In the genomic region with DNA sequence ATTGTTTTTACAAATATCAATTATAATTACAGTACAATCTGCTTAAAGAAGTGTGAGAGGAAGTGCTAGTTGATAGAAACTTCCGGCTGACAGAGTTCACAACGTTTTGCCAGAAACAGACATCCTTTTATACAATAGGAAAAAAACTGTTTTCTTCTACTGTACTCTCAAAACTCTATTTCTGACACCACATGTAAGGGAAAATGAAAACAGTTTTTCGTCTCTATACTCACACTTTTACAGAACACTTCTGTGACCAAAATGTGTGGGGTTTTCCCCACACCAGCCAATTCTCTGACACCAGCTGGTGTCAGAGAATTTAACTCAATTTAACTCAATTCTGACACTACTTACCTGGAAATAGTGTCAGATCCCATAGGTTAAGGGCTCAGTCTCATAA, we compare ENCODE assay signal across 9 cellular contexts. TPM values are rescaled to one million over a fixed set of nuclear protein-coding genes. Genes with fewer than 3 reads are reported as not detected.
DNase-seq lines count a peak whose midpoint lies in the region; ATAC-seq and TF ChIP-seq lines count a peak whose summit lies in the region.
"Had no signal": no experiment of that assay in that cellular context is flagged by ENCODE, and none has a peak within 500 bp of the region (broad histone marks: within the 10 kb centered on the region; RNA-seq: fewer than 3 reads in every experiment).

No MANE protein-coding gene starts in this region.

- H3K27ac Mint-ChIP-seq in naive thymus-derived CD8-positive, alpha-beta T cell: no peak overlapping the region
- H3K27ac Mint-ChIP-seq: activated naive CD8-positive, alpha-beta T cell had no signal

- no peaks in the 10 kb centered on the region for H3K27me3 Mint-ChIP-seq in naive thymus-derived CD8-positive, alpha-beta T cell
- H3K27me3 Mint-ChIP-seq: activated naive CD8-positive, alpha-beta T cell had no signal

- peak overlapping the region; percentile 55 for H3K4me2 ChIP-seq in OCI-LY7 (ENCODE audit: low read length)

- peak overlapping the region; percentile 67 for H3K27ac ChIP-seq in OCI-LY7 (ENCODE audit: low read depth, low read length, poor library complexity, severe bottlenecking)
- H3K27ac ChIP-seq in gastrocnemius medialis: no peak overlapping the region
- peak overlapping the region in 1 of 12 donors; percentile 76 for H3K27ac ChIP-seq in heart left ventricle

- no peaks in the 10 kb centered on the region for H3K9me2 ChIP-seq in OCI-LY7 (ENCODE audit: insufficient read depth, low read length)

- TF ChIP-seq CTCF in OCI-LY7 (conservative IDR thresholded peaks at IDR 0.05; ENCODE audit: low read length) (no peak), gastrocnemius medialis (IDR thresholded peaks at IDR 0.05 in 4 of 5, conservative IDR thresholded peaks at IDR 0.05 in 1 of 5) (no peak), heart left ventricle (IDR thresholded peaks at IDR 0.05) (no peak)

- TF ChIP-seq POLR2A in gastrocnemius medialis (IDR thresholded peaks at IDR 0.05) (no peak), heart left ventricle (IDR thresholded peaks at IDR 0.05) (no peak)

- H3K79me2 ChIP-seq in OCI-LY7 (ENCODE audit: insufficient read depth, low read depth, low read length): no peaks in the 10 kb centered on the region

- no peaks in the 10 kb centered on the region for H3K36me3 ChIP-seq in OCI-LY7 (ENCODE audit: insufficient read depth, low read length)
- H3K36me3 ChIP-seq in gastrocnemius medialis: no peaks in the 10 kb centered on the region
- no peaks in the 10 kb centered on the region for H3K36me3 ChIP-seq in heart left ventricle

- no peaks in the 10 kb centered on the region for H3K27me3 ChIP-seq in gastrocnemius medialis
- H3K27me3 ChIP-seq in heart left ventricle: no peaks in the 10 kb centered on the region

- no peaks in the 10 kb centered on the region for H3K9me3 Mint-ChIP-seq in naive thymus-derived CD8-positive, alpha-beta T cell

- POLR2A ChIA-PET in OCI-LY7 (lab: Charles Lee): interaction anchor here (1.3 to 1.7 kb wide), 2 partner anchors 10 to 12 kb away, joined by 3 to 4 read pairs; no protein-coding TSS in a partner anchor
- POLR2A ChIA-PET in naive thymus-derived CD8-positive, alpha-beta T cell (lab: Charles Lee): interaction anchor here (0.5 to 4.3 kb wide), 7 partner anchors 11 to 143 kb away, joined by 3 to 35 read pairs (median 4); partner anchors contain the start of gene HIF1A

- H2AFZ ChIP-seq in OCI-LY7 (ENCODE audit: low read length): peak overlapping the region; percentile 99

- peak overlapping the region; percentile 17 for H3K4me3 ChIP-seq in OCI-LY7 (ENCODE audit: low read depth, low read length, poor library complexity, severe bottlenecking)
- no peak overlapping the region for H3K4me3 ChIP-seq in gastrocnemius medialis
- no peak overlapping the region for H3K4me3 ChIP-seq in heart left ventricle

- intact Hi-C loops in OCI-LY7 (cut with micrococcal nuclease; ENCODE audit: unreplicated experiment) (no loop called here), gastrocnemius medialis (cut with DNase I; ENCODE audit: low total_unique reads) (no loop called here), heart left ventricle (cut with DNase I) (no loop called here)

- BruUV-seq in OCI-LY7 (replicated peaks; lab: Mats Ljungman, UMichigan): no TSS peak

- H3K4me3 Mint-ChIP-seq in naive thymus-derived CD8-positive, alpha-beta T cell: no peak overlapping the region
- H3K4me3 Mint-ChIP-seq: activated naive CD8-positive, alpha-beta T cell had no signal

- peaks cover 17% of the 10 kb centered on the region for H3K4me1 ChIP-seq in OCI-LY7 (ENCODE audit: insufficient read depth, low read length, poor library complexity, severe bottlenecking)
- H3K4me1 ChIP-seq in gastrocnemius medialis: no peaks in the 10 kb centered on the region
- peaks cover 0 to 26% (median 0%) of the 10 kb centered on the region in 12 donors for H3K4me1 ChIP-seq in heart left ventricle

- DNase-seq in OCI-LY7 (ENCODE audit: low spot score) (peak; percentile 51), gastrocnemius medialis (no peak), NCI-H2081 (lab: John Stamatoyannopoulos, UW) (no peak), 8988T (no peak), heart left ventricle (no peak)
- DNase-seq in naive thymus-derived CD8-positive, alpha-beta T cell: peak; percentile 8 to 85 (median 40)

- WGBS in heart left ventricle, 4 donors: 35 to 47% (median 40%) methylated on average over 3 of the region's 3 CpGs

- peak; percentile 93 for ATAC-seq in GM18867 (IDR thresholded peaks at IDR 0.05; ENCODE audit: unreplicated experiment)
- peak; percentile 84 for ATAC-seq in HG02642 (IDR thresholded peaks at IDR 0.05; ENCODE audit: poor library complexity, unreplicated experiment)
- peak; percentile 93 to 97 for ATAC-seq in naive thymus-derived CD8-positive, alpha-beta T cell
- ATAC-seq in gastrocnemius medialis: no peak
- ATAC-seq in heart left ventricle: no peak

- H3K9me3 ChIP-seq in OCI-LY7 (ENCODE audit: low read length) (no peaks in the 10 kb centered on the region), gastrocnemius medialis (no peaks in the 10 kb centered on the region), heart left ventricle (no peaks in the 10 kb centered on the region)

- in situ Hi-C loops in gastrocnemius medialis (cut with MboI; ENCODE audit: low sequenced_read_pairs in 4 of 4): no loop called here

- CTCF ChIA-PET in OCI-LY7 (lab: Charles Lee; ENCODE audit: unreplicated experiment): no interaction called here

- H3K4me1 Mint-ChIP-seq in naive thymus-derived CD8-positive, alpha-beta T cell: peaks cover 0 to 18% (median 15%) of the 10 kb centered on the region in 4 donors

- H3K36me3 Mint-ChIP-seq in naive thymus-derived CD8-positive, alpha-beta T cell: no peaks in the 10 kb centered on the region
- H3K36me3 Mint-ChIP-seq: activated naive CD8-positive, alpha-beta T cell had no signal

- no peaks in the 10 kb centered on the region for H4K20me1 ChIP-seq in OCI-LY7 (ENCODE audit: insufficient read depth, low read length)

RNA-seq across cellular contexts. Expression of gene HIF1A, which starts 24.2 kb away (rescaled TPM):
- 59.5 and 71.7 TPM in 2 replicates for total RNA-seq in OCI-LY7 (2014; rRNA removed; shearing (Covaris generic))
- total RNA-seq in OCI-LY7 (2022): 88.1 and 93.7 TPM in 2 replicates
- 10 to 100 TPM; 91.4 to 97.5 TPM for total RNA-seq in naive thymus-derived CD8-positive, alpha-beta T cell
- 10 to 100 TPM; 51.7 to 63.5 (median 54.4) TPM for polyA plus RNA-seq in naive thymus-derived CD8-positive, alpha-beta T cell
- 10 to 100 TPM; 18.2 to 30.7 (median 23.6) TPM for total RNA-seq in gastrocnemius medialis
- 100 to 1,000 TPM in 1 of 9 donors, 10 to 100 TPM in 8; 52.4 to 157 (median 72.8) TPM for total RNA-seq in heart left ventricle
- polyA plus RNA-seq in heart left ventricle: 10 to 100 TPM; 12.8 to 76.3 TPM

Comparison
In these comparisons a context has a peak if more than half of its experiments do, and no peak if none do; other contexts are left out.
1. ATAC-seq: peak in GM18867 (single experiment), HG02642 (single experiment) and naive thymus-derived CD8-positive, alpha-beta T cell (2 of 2); none in gastrocnemius medialis (0 of 2) and heart left ventricle (0 of 4).
2. DNase-seq: peak in OCI-LY7 (single experiment) and naive thymus-derived CD8-positive, alpha-beta T cell (10 of 10); none in gastrocnemius medialis (0 of 2), NCI-H2081 (0 of 2), 8988T (single experiment) and heart left ventricle (0 of 5).